6 cellular contexts compared by ENCODE assay signal in genomic region chrX:71765613-71766012, GRCh38. TPM values are rescaled to one million over a fixed set of nuclear protein-coding genes. Genes with fewer than 3 reads are reported as not detected.
"Had no signal": no experiment of that assay in that cellular context is flagged by ENCODE, and none has a peak within 500 bp of the region (broad histone marks: within the 10 kb centered on the region; RNA-seq: fewer than 3 reads in every experiment).

No MANE protein-coding gene starts in this region.

RNA-seq across cellular contexts. Expression of gene CXorf49B, which starts 2.5 kb away (rescaled TPM):
- total RNA-seq: HT1080, LHCN-M2, MCF 10A, SK-MEL-5 had no signal
- polyA plus RNA-seq: IgD-negative memory B cell, SK-N-SH had no signal

RNA-seq across cellular contexts. Expression of gene CXorf49, which starts 47.5 kb away (rescaled TPM):
- total RNA-seq: HT1080, LHCN-M2, MCF 10A, SK-MEL-5 had no signal
- polyA plus RNA-seq: IgD-negative memory B cell, SK-N-SH had no signal
